In genomic region chr5:178081571-178082244, GRCh38 we compare ENCODE assay signal across 20 cellular contexts. TPM values are rescaled to one million over a fixed set of nuclear protein-coding genes. Genes with fewer than 3 reads are reported as not detected.
DNase-seq lines count a peak whose midpoint lies in the region; ATAC-seq and TF ChIP-seq lines count a peak whose summit lies in the region.
"Had no signal": no experiment of that assay in that cellular context is flagged by ENCODE, and none has a peak within 500 bp of the region (broad histone marks: within the 10 kb centered on the region; RNA-seq: fewer than 3 reads in every experiment).

No MANE protein-coding gene starts in this region.

- no peaks in the 10 kb centered on the region for H3K36me3 Mint-ChIP-seq in WTC11
- H3K36me3 Mint-ChIP-seq in neural progenitor cell = no peaks in the 10 kb centered on the region
- H3K36me3 Mint-ChIP-seq in activated CD8-positive, alpha-beta T cell treated with anti-CD3 and anti-CD28 coated beads for 36 hours (ENCODE audit: low read depth) = no peaks in the 10 kb centered on the region
- H3K36me3 Mint-ChIP-seq: IgD-negative memory B cell had no signal

- no peaks in the 10 kb centered on the region for H3K79me2 ChIP-seq in neural progenitor cell (ENCODE audit: low read depth)

- peak; percentile 49 for ATAC-seq in WTC11
- ATAC-seq in activated CD8-positive, alpha-beta T cell treated with anti-CD3 and anti-CD28 coated beads for 36 hours = no peak
- ATAC-seq: HCT116, Panc1 had no signal

- DNase-seq in H7 (peak; percentile 57), WTC11 (ENCODE audit: low spot score) (no peak), neural progenitor cell (ENCODE audit: low spot score) (no peak), NCI-H446 treated with DMSO at 0.1 percent for 48 hours (lab: John Stamatoyannopoulos, UW) (no peak), colonic mucosa (no peak), NCI-H345 (lab: John Stamatoyannopoulos, UW) (no peak)
- no peak for DNase-seq in activated CD8-positive, alpha-beta T cell treated with anti-CD3 and anti-CD28 coated beads for 36 hours
- DNase-seq: COR-L47, DMS79, Karpas-422, NCI-H1417, NCI-H187, NCI-H510A, NCI-H748 treated with DMSO at 0.1 percent for 48 hours had no signal

- POLR2A ChIA-PET in WTC11 (lab: Charles Lee) = interaction anchor here (0.6 to 1.3 kb wide), 2 partner anchors 52 to 72 kb away, joined by 3 read pairs; partner anchors contain the start of gene NHP2
- POLR2A ChIA-PET in activated CD8-positive, alpha-beta T cell treated with anti-CD3 and anti-CD28 coated beads for 36 hours (lab: Charles Lee) = no interaction called here

- H3K4me2 ChIP-seq in neural progenitor cell = no peak overlapping the region

- H3K27ac Mint-ChIP-seq in WTC11 (no peak overlapping the region; the same call in 1 of the 2 replicates), neural progenitor cell (peak overlapping the region; percentile 86)
- no peak overlapping the region for H3K27ac Mint-ChIP-seq in activated CD8-positive, alpha-beta T cell treated with anti-CD3 and anti-CD28 coated beads for 36 hours
- H3K27ac Mint-ChIP-seq: IgD-negative memory B cell had no signal

- no peaks in the 10 kb centered on the region for H3K27me3 Mint-ChIP-seq in WTC11 (ENCODE audit: low read depth)
- H3K27me3 Mint-ChIP-seq in neural progenitor cell (ENCODE audit: insufficient read depth, low read depth) = peaks cover 12% of the 10 kb centered on the region
- H3K27me3 Mint-ChIP-seq in activated CD8-positive, alpha-beta T cell treated with anti-CD3 and anti-CD28 coated beads for 36 hours = peaks cover 3% of the 10 kb centered on the region

- H3K4me3 ChIP-seq in H7 (ENCODE audit: insufficient read depth, low read depth, low read length) (no peak overlapping the region), neural progenitor cell (no peak overlapping the region), colonic mucosa (no peak overlapping the region)
- H3K4me3 ChIP-seq: SJSA1 had no signal

- no peaks in the 10 kb centered on the region for H3K9me3 ChIP-seq in neural progenitor cell (ENCODE audit: low read depth)
- no peaks in the 10 kb centered on the region for H3K9me3 ChIP-seq in colonic mucosa
- H3K9me3 ChIP-seq: SJSA1 had no signal

- H3K27ac ChIP-seq in C4-2B = peak overlapping the region; percentile 22
- H3K27ac ChIP-seq in neural progenitor cell = no peak overlapping the region
- H3K27ac ChIP-seq in colonic mucosa = no peak overlapping the region
- H3K27ac ChIP-seq: SJSA1 had no signal

- intact Hi-C loops in activated CD8-positive, alpha-beta T cell treated with anti-CD3 and anti-CD28 coated beads for 36 hours (cut with micrococcal nuclease) = no loop called here
- intact Hi-C loops in colonic mucosa (cut with DNase I) = no loop called here

- H4K20me1 ChIP-seq in neural progenitor cell (ENCODE audit: low read depth) = no peaks in the 10 kb centered on the region

- H3K27me3 ChIP-seq in H7 (ENCODE audit: control insufficient read depth, insufficient read depth, low read length) = no peaks in the 10 kb centered on the region; the same call in 1 of the 2 replicates
- no peaks in the 10 kb centered on the region for H3K27me3 ChIP-seq in neural progenitor cell
- H3K27me3 ChIP-seq in colonic mucosa = no peaks in the 10 kb centered on the region

- no peaks in the 10 kb centered on the region for H3K36me3 ChIP-seq in H7 (replicated peaks; ENCODE audit: control insufficient read depth, insufficient read depth, low read length)
- no peaks in the 10 kb centered on the region for H3K36me3 ChIP-seq in neural progenitor cell
- H3K36me3 ChIP-seq in colonic mucosa = no peaks in the 10 kb centered on the region
- H3K36me3 ChIP-seq: SJSA1 had no signal

- no peak overlapping the region for H3K9ac ChIP-seq in neural progenitor cell
- H3K9ac ChIP-seq in colonic mucosa (ENCODE audit: low read depth in 2 of 2, low read length in 2 of 2) = no peak overlapping the region

- H3K4me1 ChIP-seq in neural progenitor cell (no peaks in the 10 kb centered on the region), colonic mucosa (no peaks in the 10 kb centered on the region)

- H3F3A ChIP-seq in neural progenitor cell (ENCODE audit: low read depth) = no peaks in the 10 kb centered on the region

- CTCF ChIA-PET in WTC11 (lab: Charles Lee) = interaction anchor here (0.6 to 8.9 kb wide), 5 partner anchors 18 to 138 kb away, joined by 3 to 131 read pairs (median 4); partner anchors contain the start of gene NHP2
- CTCF ChIA-PET in activated CD8-positive, alpha-beta T cell treated with anti-CD3 and anti-CD28 coated beads for 36 hours (lab: Charles Lee) = interaction anchor here (1.3 kb wide), 1 partner anchor 82 kb away, joined by 4 read pairs; no protein-coding TSS in a partner anchor

- H3K4me3 Mint-ChIP-seq in WTC11 (no peak overlapping the region), neural progenitor cell (peak overlapping the region; percentile 9)
- no peak overlapping the region for H3K4me3 Mint-ChIP-seq in activated CD8-positive, alpha-beta T cell treated with anti-CD3 and anti-CD28 coated beads for 36 hours
- H3K4me3 Mint-ChIP-seq: B cell had no signal

- H2AFZ ChIP-seq in neural progenitor cell (replicated peaks) = no peak overlapping the region

- H3K4me1 Mint-ChIP-seq in WTC11 = peaks cover 42% of the 10 kb centered on the region
- H3K4me1 Mint-ChIP-seq in neural progenitor cell = peaks cover 13% of the 10 kb centered on the region
- H3K4me1 Mint-ChIP-seq in activated CD8-positive, alpha-beta T cell treated with anti-CD3 and anti-CD28 coated beads for 36 hours (ENCODE audit: low read depth) = no peaks in the 10 kb centered on the region

- H3K9me3 Mint-ChIP-seq in WTC11 (no peaks in the 10 kb centered on the region), neural progenitor cell (no peaks in the 10 kb centered on the region)
- H3K9me3 Mint-ChIP-seq in activated CD8-positive, alpha-beta T cell treated with anti-CD3 and anti-CD28 coated beads for 36 hours = no peaks in the 10 kb centered on the region
- H3K9me3 Mint-ChIP-seq: IgD-negative memory B cell had no signal

- TF ChIP-seq CTCF in C4-2B (conservative IDR thresholded peaks at IDR 0.05) (no peak), WTC11 (IDR thresholded peaks at IDR 0.05) (no peak), neural progenitor cell (IDR thresholded peaks at IDR 0.05) (no peak), colonic mucosa (IDR thresholded peaks at IDR 0.05) (no peak)
- TF ChIP-seq CTCF in activated CD8-positive, alpha-beta T cell treated with anti-CD3 and anti-CD28 coated beads for 36 hours (IDR thresholded peaks at IDR 0.05) = no peak

TF ChIP-seq in WTC11, 78 proteins besides CTCF, POLR2A, EP300 and RAD21 (continues in another document):
- no peak for TF ChIP-seq HMGA2 (CRISPR knock-in tag; IDR thresholded peaks at IDR 0.05)
- TF ChIP-seq RELA (CRISPR knock-in tag; IDR thresholded peaks at IDR 0.05; ENCODE audit: borderline replicate concordance) = no peak
- TF ChIP-seq ZNF317 (CRISPR knock-in tag; IDR thresholded peaks at IDR 0.05; ENCODE audit: borderline replicate concordance, low read depth) = no peak
- no peak for TF ChIP-seq E2F5 (CRISPR knock-in tag; IDR thresholded peaks at IDR 0.05)
- no peak for TF ChIP-seq USF2 (CRISPR knock-in tag; IDR thresholded peaks at IDR 0.05)
- TF ChIP-seq, protein P1, sequence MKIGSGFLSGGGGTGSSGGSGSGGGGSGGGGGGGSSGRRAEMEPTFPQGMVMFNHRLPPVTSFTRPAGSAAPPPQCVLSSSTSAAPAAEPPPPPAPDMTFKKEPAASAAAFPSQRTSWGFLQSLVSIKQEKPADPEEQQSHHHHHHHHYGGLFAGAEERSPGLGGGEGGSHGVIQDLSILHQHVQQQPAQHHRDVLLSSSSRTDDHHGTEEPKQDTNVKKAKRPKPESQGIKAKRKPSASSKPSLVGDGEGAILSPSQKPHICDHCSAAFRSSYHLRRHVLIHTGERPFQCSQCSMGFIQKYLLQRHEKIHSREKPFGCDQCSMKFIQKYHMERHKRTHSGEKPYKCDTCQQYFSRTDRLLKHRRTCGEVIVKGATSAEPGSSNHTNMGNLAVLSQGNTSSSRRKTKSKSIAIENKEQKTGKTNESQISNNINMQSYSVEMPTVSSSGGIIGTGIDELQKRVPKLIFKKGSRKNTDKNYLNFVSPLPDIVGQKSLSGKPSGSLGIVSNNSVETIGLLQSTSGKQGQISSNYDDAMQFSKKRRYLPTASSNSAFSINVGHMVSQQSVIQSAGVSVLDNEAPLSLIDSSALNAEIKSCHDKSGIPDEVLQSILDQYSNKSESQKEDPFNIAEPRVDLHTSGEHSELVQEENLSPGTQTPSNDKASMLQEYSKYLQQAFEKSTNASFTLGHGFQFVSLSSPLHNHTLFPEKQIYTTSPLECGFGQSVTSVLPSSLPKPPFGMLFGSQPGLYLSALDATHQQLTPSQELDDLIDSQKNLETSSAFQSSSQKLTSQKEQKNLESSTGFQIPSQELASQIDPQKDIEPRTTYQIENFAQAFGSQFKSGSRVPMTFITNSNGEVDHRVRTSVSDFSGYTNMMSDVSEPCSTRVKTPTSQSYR (CRISPR knock-in tag; IDR thresholded peaks at IDR 0.05) = no peak
- TF ChIP-seq FOXK1 (CRISPR knock-in tag; IDR thresholded peaks at IDR 0.05) = no peak

RNA-seq across cellular contexts. Expression of gene N4BP3, which starts 31.6 kb away (rescaled TPM):
- 32.0 and 36.5 TPM in 2 replicates for total RNA-seq in H7 (2014; rRNA removed; shearing (Covaris generic))
- total RNA-seq in WTC11 (2021) = 40.3 to 46.2 TPM (median 41.6 TPM) in 3 replicates
- 4.1 and 12.8 TPM in 2 replicates for total RNA-seq in neural progenitor cell (ENCODE audit: low replicate concordance)
- total RNA-seq in activated CD8-positive, alpha-beta T cell treated with anti-CD3 and anti-CD28 coated beads for 36 hours = 10 to 100 TPM; 33.2 to 33.4 TPM
- 1 to 10 TPM; 2.2 to 3.3 TPM for total RNA-seq in colonic mucosa

RNA-seq across cellular contexts. Expression of gene RMND5B, which starts 49.1 kb away (rescaled TPM):
- 38.2 and 51.3 TPM in 2 replicates for total RNA-seq in H7 (2014; rRNA removed; shearing (Covaris generic))
- total RNA-seq in WTC11 (2021) = 86.1 to 93.3 TPM (median 92.5 TPM) in 3 replicates
- 25.3 and 25.5 TPM in 2 replicates for total RNA-seq in neural progenitor cell (ENCODE audit: low replicate concordance)
- 10 to 100 TPM; 32.9 to 33.4 TPM for total RNA-seq in activated CD8-positive, alpha-beta T cell treated with anti-CD3 and anti-CD28 coated beads for 36 hours
- 10 to 100 TPM; 31.9 to 50.1 TPM for total RNA-seq in colonic mucosa
